In genomic region chr1:97920832-97921571, GRCh38 we compare ENCODE assay signal across 1 cellular context.
A peak's percentile ranks its signal among the peaks of the same experiment; 100 is the strongest.
TF ChIP-seq lines count a peak whose summit lies in the region.

TSS of gene DPYD (minus strand) at chr1:97921034. CDS start at chr1:97920922, 112 bp downstream.

TF ChIP-seq in HepG2, 621 proteins besides CTCF, POLR2A, EP300 and RAD21 (continued from another document and continues in another):
- TF ChIP-seq ZNF263 (CRISPR knock-in tag; IDR thresholded peaks at IDR 0.05): 0 out of 2 replicates have a peak, but pooled peaks have one; percentile 25
- 0 out of 2 replicates have a peak, but pooled peaks have one; percentile 41 for TF ChIP-seq YEATS4 (CRISPR knock-in tag; IDR thresholded peaks at IDR 0.05; ENCODE audit: borderline replicate concordance)
- peak; percentile 46 for TF ChIP-seq ZFX (CRISPR knock-in tag; IDR thresholded peaks at IDR 0.05; ENCODE audit: low read depth)
- TF ChIP-seq FOXP4 (CRISPR knock-in tag; IDR thresholded peaks at IDR 0.05): no peak
- 0 out of 2 replicates have a peak, but pooled peaks have one; percentile 15 for TF ChIP-seq ZNF574 (CRISPR knock-in tag; IDR thresholded peaks at IDR 0.05)
- no peak for TF ChIP-seq SRSF4 (IDR thresholded peaks at IDR 0.05; ENCODE audit: low read depth, low read length, poor library complexity, severe bottlenecking)
- no peak for TF ChIP-seq CSRNP2 (CRISPR knock-in tag; conservative IDR thresholded peaks at IDR 0.05; ENCODE audit: low read depth)
- no peak for TF ChIP-seq RFXANK (CRISPR knock-in tag; IDR thresholded peaks at IDR 0.05)
- TF ChIP-seq SMAD9 (CRISPR knock-in tag; IDR thresholded peaks at IDR 0.05): no peak
- TF ChIP-seq SP1 (IDR thresholded peaks at IDR 0.05): no peak
- no peak for TF ChIP-seq SP1 (CRISPR knock-in tag; IDR thresholded peaks at IDR 0.05)
- TF ChIP-seq MEF2D (CRISPR knock-in tag; IDR thresholded peaks at IDR 0.05): no peak
- TF ChIP-seq RBM39 (IDR thresholded peaks at IDR 0.05; ENCODE audit: low read depth, low read length, poor library complexity, severe bottlenecking): no peak
- TF ChIP-seq ISX (CRISPR knock-in tag; conservative IDR thresholded peaks at IDR 0.05): no peak
- TF ChIP-seq YY1 (IDR thresholded peaks at IDR 0.05; ENCODE audit: insufficient read depth, insufficient replicate concordance, low read depth, low read length): peak; percentile 11
- TF ChIP-seq SOX5 (CRISPR knock-in tag; IDR thresholded peaks at IDR 0.05; ENCODE audit: borderline replicate concordance): no peak
- TF ChIP-seq, protein P1, sequence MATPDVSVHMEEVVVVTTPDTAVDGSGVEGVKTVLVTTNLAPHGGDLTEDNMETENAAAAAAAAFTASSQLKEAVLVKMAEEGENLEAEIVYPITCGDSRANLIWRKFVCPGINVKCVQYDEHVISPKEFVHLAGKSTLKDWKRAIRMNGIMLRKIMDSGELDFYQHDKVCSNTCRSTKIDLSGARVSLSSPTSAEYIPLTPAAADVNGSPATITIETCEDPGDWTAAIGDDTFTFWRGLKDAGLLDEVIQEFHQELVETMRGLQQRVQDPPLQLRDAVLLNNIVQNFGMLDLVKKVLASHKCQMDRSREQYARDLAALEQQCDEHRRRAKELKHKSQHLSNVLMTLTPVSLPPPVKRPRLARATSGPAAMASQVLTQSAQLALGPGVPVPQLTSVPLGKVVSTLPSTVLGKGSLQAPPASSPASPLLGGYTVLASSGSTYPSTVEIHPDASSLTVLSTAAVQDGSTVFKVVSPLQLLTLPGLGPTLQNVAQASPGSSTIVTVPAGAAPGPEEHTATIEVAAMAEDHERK (CRISPR knock-in tag; IDR thresholded peaks at IDR 0.05; ENCODE audit: low read depth): no peak
- no peak for TF ChIP-seq KDM1A (CRISPR knock-in tag; IDR thresholded peaks at IDR 0.05)
- TF ChIP-seq SIN3A (IDR thresholded peaks at IDR 0.05; ENCODE audit: borderline replicate concordance, low read depth, low read length): 0 out of 2 replicates have a peak, but pooled peaks have one; percentile 44
- TF ChIP-seq FOXO4 (CRISPR knock-in tag; conservative IDR thresholded peaks at IDR 0.05): no peak
- no peak for TF ChIP-seq ZFY (CRISPR knock-in tag; IDR thresholded peaks at IDR 0.05)
- peak; percentile 61 for TF ChIP-seq ZMYM4 (CRISPR knock-in tag; IDR thresholded peaks at IDR 0.05)
- TF ChIP-seq MXI1 (IDR thresholded peaks at IDR 0.05; ENCODE audit: borderline replicate concordance, low read depth, low read length): peak; percentile 46; the same call in 1 of the 3 replicates
- no peak for TF ChIP-seq ZBED4 (CRISPR knock-in tag; IDR thresholded peaks at IDR 0.05; ENCODE audit: borderline replicate concordance)
- TF ChIP-seq PHF8 (CRISPR knock-in tag; IDR thresholded peaks at IDR 0.05): peak; percentile 37; the same call in 1 of the 2 replicates
- TF ChIP-seq POLR2AphosphoS5 (IDR thresholded peaks at IDR 0.05; ENCODE audit: low read depth, low read length): peak; percentile 45; the same call in 1 of the 2 replicates
- TF ChIP-seq ZNF101 (CRISPR knock-in tag; IDR thresholded peaks at IDR 0.05; ENCODE audit: borderline replicate concordance, low read depth): no peak
- TF ChIP-seq, protein P2, sequence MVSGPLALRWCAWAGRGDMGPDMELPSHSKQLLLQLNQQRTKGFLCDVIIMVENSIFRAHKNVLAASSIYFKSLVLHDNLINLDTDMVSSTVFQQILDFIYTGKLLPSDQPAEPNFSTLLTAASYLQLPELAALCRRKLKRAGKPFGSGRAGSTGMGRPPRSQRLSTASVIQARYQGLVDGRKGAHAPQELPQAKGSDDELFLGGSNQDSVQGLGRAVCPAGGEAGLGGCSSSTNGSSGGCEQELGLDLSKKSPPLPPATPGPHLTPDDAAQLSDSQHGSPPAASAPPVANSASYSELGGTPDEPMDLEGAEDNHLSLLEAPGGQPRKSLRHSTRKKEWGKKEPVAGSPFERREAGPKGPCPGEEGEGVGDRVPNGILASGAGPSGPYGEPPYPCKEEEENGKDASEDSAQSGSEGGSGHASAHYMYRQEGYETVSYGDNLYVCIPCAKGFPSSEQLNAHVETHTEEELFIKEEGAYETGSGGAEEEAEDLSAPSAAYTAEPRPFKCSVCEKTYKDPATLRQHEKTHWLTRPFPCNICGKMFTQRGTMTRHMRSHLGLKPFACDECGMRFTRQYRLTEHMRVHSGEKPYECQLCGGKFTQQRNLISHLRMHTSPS (CRISPR knock-in tag; IDR thresholded peaks at IDR 0.05; ENCODE audit: low read depth): no peak
- peak; percentile 28; the same call in 1 of the 2 replicates for TF ChIP-seq MAZ (IDR thresholded peaks at IDR 0.05; ENCODE audit: borderline replicate concordance, low read depth, low read length)
- no peak for TF ChIP-seq MAZ (CRISPR knock-in tag; IDR thresholded peaks at IDR 0.05; ENCODE audit: low read depth)
- TF ChIP-seq, protein P3, sequence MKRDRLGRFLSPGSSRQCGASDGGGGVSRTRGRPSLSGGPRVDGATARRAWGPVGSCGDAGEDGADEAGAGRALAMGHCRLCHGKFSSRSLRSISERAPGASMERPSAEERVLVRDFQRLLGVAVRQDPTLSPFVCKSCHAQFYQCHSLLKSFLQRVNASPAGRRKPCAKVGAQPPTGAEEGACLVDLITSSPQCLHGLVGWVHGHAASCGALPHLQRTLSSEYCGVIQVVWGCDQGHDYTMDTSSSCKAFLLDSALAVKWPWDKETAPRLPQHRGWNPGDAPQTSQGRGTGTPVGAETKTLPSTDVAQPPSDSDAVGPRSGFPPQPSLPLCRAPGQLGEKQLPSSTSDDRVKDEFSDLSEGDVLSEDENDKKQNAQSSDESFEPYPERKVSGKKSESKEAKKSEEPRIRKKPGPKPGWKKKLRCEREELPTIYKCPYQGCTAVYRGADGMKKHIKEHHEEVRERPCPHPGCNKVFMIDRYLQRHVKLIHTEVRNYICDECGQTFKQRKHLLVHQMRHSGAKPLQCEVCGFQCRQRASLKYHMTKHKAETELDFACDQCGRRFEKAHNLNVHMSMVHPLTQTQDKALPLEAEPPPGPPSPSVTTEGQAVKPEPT (CRISPR knock-in tag; IDR thresholded peaks at IDR 0.05; ENCODE audit: low read depth): no peak
- peak; percentile 18 for TF ChIP-seq SKI (IDR thresholded peaks at IDR 0.05; ENCODE audit: partially characterized antibody)
- TF ChIP-seq KAT8 (CRISPR knock-in tag; IDR thresholded peaks at IDR 0.05): no peak
- TF ChIP-seq ZNF562 (CRISPR knock-in tag; IDR thresholded peaks at IDR 0.05; ENCODE audit: borderline replicate concordance): no peak
- no peak for TF ChIP-seq ZFP37 (CRISPR knock-in tag; IDR thresholded peaks at IDR 0.05; ENCODE audit: borderline replicate concordance)
- TF ChIP-seq, protein P4, sequence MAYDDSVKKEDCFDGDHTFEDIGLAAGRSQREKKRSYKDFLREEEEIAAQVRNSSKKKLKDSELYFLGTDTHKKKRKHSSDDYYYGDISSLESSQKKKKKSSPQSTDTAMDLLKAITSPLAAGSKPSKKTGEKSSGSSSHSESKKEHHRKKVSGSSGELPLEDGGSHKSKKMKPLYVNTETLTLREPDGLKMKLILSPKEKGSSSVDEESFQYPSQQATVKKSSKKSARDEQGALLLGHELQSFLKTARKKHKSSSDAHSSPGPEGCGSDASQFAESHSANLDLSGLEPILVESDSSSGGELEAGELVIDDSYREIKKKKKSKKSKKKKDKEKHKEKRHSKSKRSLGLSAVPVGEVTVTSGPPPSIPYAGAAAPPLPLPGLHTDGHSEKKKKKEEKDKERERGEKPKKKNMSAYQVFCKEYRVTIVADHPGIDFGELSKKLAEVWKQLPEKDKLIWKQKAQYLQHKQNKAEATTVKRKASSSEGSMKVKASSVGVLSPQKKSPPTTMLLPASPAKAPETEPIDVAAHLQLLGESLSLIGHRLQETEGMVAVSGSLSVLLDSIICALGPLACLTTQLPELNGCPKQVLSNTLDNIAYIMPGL (CRISPR knock-in tag; IDR thresholded peaks at IDR 0.05; ENCODE audit: borderline replicate concordance in 1 of 2, low read depth in 1 of 2): peak in 1 of 2 experiments; percentile 41; a peak in 1 of 4 replicates
- TF ChIP-seq ZNF207 (IDR thresholded peaks at IDR 0.05; ENCODE audit: borderline replicate concordance): no peak
- no peak for TF ChIP-seq HMG20B (CRISPR knock-in tag; conservative IDR thresholded peaks at IDR 0.05)
- no peak for TF ChIP-seq KDM5A (IDR thresholded peaks at IDR 0.05; ENCODE audit: borderline replicate concordance, low read length)
- TF ChIP-seq ZNF234 (CRISPR knock-in tag; conservative IDR thresholded peaks at IDR 0.05): no peak
- TF ChIP-seq TOE1 (CRISPR knock-in tag; IDR thresholded peaks at IDR 0.05): no peak
- no peak for TF ChIP-seq ZNF546 (CRISPR knock-in tag; conservative IDR thresholded peaks at IDR 0.05)
- TF ChIP-seq CCDC6 (CRISPR knock-in tag; IDR thresholded peaks at IDR 0.05): peak; percentile 43; the same call in 1 of the 2 replicates
- no peak for TF ChIP-seq ZNF205 (CRISPR knock-in tag; IDR thresholded peaks at IDR 0.05)
- no peak for TF ChIP-seq SPEN (CRISPR knock-in tag; IDR thresholded peaks at IDR 0.05; ENCODE audit: low read depth)
- TF ChIP-seq ZNF30 (CRISPR knock-in tag; IDR thresholded peaks at IDR 0.05): no peak
- TF ChIP-seq ZSCAN9 (CRISPR knock-in tag; IDR thresholded peaks at IDR 0.05; ENCODE audit: borderline replicate concordance): no peak
